In genomic region chr12:101768781-101769180, GRCh38 we compare ENCODE assay signal across 18 cellular contexts. TPM values are rescaled to one million over a fixed set of nuclear protein-coding genes. Genes with fewer than 3 reads are reported as not detected.
DNase-seq lines count a peak whose midpoint lies in the region; ATAC-seq and TF ChIP-seq lines count a peak whose summit lies in the region.
"Had no signal": no experiment of that assay in that cellular context is flagged by ENCODE, and none has a peak within 500 bp of the region (broad histone marks: within the 10 kb centered on the region; RNA-seq: fewer than 3 reads in every experiment).

No MANE protein-coding gene starts in this region.

- H3K27ac Mint-ChIP-seq in T-helper 1 cell treated with Interleukin-12 subunit alpha and Interleukin-12 subunit beta and Interleukin-4 antibody, amounts not matched to agents 30 μg/mL and 1 μg/mL, for 36 hours = peak overlapping the region; percentile 4
- peak overlapping the region; percentile 20 to 66 for H3K27ac Mint-ChIP-seq in natural killer cell
- peak overlapping the region in 1 of 2 donors; percentile 4 for H3K27ac Mint-ChIP-seq in natural killer cell treated with Interleukin-12 subunit alpha and Interleukin-12 subunit beta and Interleukin-15 and Interleukin-18, amount 100 ng/mL, for 72 hours
- H3K27ac Mint-ChIP-seq: CD4-positive, alpha-beta T cell; H9 had no signal

- intact Hi-C loops in natural killer cell (cut with micrococcal nuclease) = no loop called here

- H3K27ac ChIP-seq in VCaP = peak overlapping the region; percentile 47

- H3K27me3 Mint-ChIP-seq in T-helper 1 cell treated with Interleukin-12 subunit alpha and Interleukin-12 subunit beta and Interleukin-4 antibody, amounts not matched to agents 30 μg/mL and 1 μg/mL, for 36 hours (ENCODE audit: low read depth) = no peaks in the 10 kb centered on the region
- H3K27me3 Mint-ChIP-seq in natural killer cell (ENCODE audit: low read depth in 2 of 2) = no peaks in the 10 kb centered on the region
- no peaks in the 10 kb centered on the region for H3K27me3 Mint-ChIP-seq in natural killer cell treated with Interleukin-12 subunit alpha and Interleukin-12 subunit beta and Interleukin-15 and Interleukin-18, amount 100 ng/mL, for 72 hours
- H3K27me3 Mint-ChIP-seq: CD4-positive, alpha-beta T cell had no signal

- ATAC-seq in natural killer cell = no peak
- ATAC-seq in natural killer cell treated with Interleukin-12 subunit alpha and Interleukin-12 subunit beta and Interleukin-15 and Interleukin-18, amount 100 ng/mL, for 72 hours = no peak
- no peak for ATAC-seq in HG03095 (IDR thresholded peaks at IDR 0.05; ENCODE audit: unreplicated experiment)
- ATAC-seq: GM12878 had no signal

- peaks cover 18% of the 10 kb centered on the region for H3K4me1 Mint-ChIP-seq in T-helper 1 cell treated with Interleukin-12 subunit alpha and Interleukin-12 subunit beta and Interleukin-4 antibody, amounts not matched to agents 30 μg/mL and 1 μg/mL, for 36 hours (ENCODE audit: low read depth)
- H3K4me1 Mint-ChIP-seq in natural killer cell = peaks cover 21 to 27% of the 10 kb centered on the region in 2 donors
- peaks cover 16 to 18% of the 10 kb centered on the region in 2 donors for H3K4me1 Mint-ChIP-seq in natural killer cell treated with Interleukin-12 subunit alpha and Interleukin-12 subunit beta and Interleukin-15 and Interleukin-18, amount 100 ng/mL, for 72 hours (ENCODE audit: low read depth in 2 of 2)
- H3K4me1 Mint-ChIP-seq: H9 had no signal

- H3K9me3 Mint-ChIP-seq in T-helper 1 cell treated with Interleukin-12 subunit alpha and Interleukin-12 subunit beta and Interleukin-4 antibody, amounts not matched to agents 30 μg/mL and 1 μg/mL, for 36 hours = no peaks in the 10 kb centered on the region
- H3K9me3 Mint-ChIP-seq in natural killer cell = no peaks in the 10 kb centered on the region
- H3K9me3 Mint-ChIP-seq in natural killer cell treated with Interleukin-12 subunit alpha and Interleukin-12 subunit beta and Interleukin-15 and Interleukin-18, amount 100 ng/mL, for 72 hours = no peaks in the 10 kb centered on the region
- H3K9me3 Mint-ChIP-seq: CD4-positive, alpha-beta T cell; H9 had no signal

- TF ChIP-seq CTCF in natural killer cell (IDR thresholded peaks at IDR 0.05) = no peak
- TF ChIP-seq CTCF in VCaP (conservative IDR thresholded peaks at IDR 0.05) = no peak

- no peak for DNase-seq in T-helper 1 cell
- no peak for DNase-seq in natural killer cell
- no peak for DNase-seq in natural killer cell treated with Interleukin-12 subunit alpha and Interleukin-12 subunit beta and Interleukin-15 and Interleukin-18, amount 100 ng/mL, for 72 hours (ENCODE audit: low spot score)
- DNase-seq in activated CD4-positive, alpha-beta T cell treated with anti-CD3 and anti-CD28 coated beads, Interleukin-2, amount 50 U/mL, for 4 hours = no peak
- DNase-seq: ACHN; BE2C; C1 segment of cervical spinal cord; CD4-positive, alpha-beta T cell; DMS153; DND-41; EL; H9 had no signal

- H3K4me3 Mint-ChIP-seq in T-helper 1 cell treated with Interleukin-12 subunit alpha and Interleukin-12 subunit beta and Interleukin-4 antibody, amounts not matched to agents 30 μg/mL and 1 μg/mL, for 36 hours = no peak overlapping the region
- no peak overlapping the region for H3K4me3 Mint-ChIP-seq in natural killer cell
- no peak overlapping the region for H3K4me3 Mint-ChIP-seq in natural killer cell treated with Interleukin-12 subunit alpha and Interleukin-12 subunit beta and Interleukin-15 and Interleukin-18, amount 100 ng/mL, for 72 hours
- H3K4me3 Mint-ChIP-seq: CD4-positive, alpha-beta T cell; H9 had no signal

- H3K36me3 Mint-ChIP-seq in T-helper 1 cell treated with Interleukin-12 subunit alpha and Interleukin-12 subunit beta and Interleukin-4 antibody, amounts not matched to agents 30 μg/mL and 1 μg/mL, for 36 hours (ENCODE audit: low read depth) = peaks cover 41% of the 10 kb centered on the region
- peaks cover 23% of the 10 kb centered on the region for H3K36me3 Mint-ChIP-seq in natural killer cell
- peaks cover 34% of the 10 kb centered on the region for H3K36me3 Mint-ChIP-seq in natural killer cell treated with Interleukin-12 subunit alpha and Interleukin-12 subunit beta and Interleukin-15 and Interleukin-18, amount 100 ng/mL, for 72 hours

RNA-seq across cellular contexts. Expression of gene SYCP3, which starts 29.5 kb away (rescaled TPM):
- total RNA-seq in natural killer cell = 1 to 10 TPM; 1.4 to 3.2 (median 2.4) TPM
- 1 to 10 TPM; 2.4 to 2.9 TPM for total RNA-seq in natural killer cell treated with Interleukin-12 subunit alpha and Interleukin-12 subunit beta and Interleukin-15 and Interleukin-18, amount 100 ng/mL, for 72 hours
- total RNA-seq: G401, HT-29 had no signal
